ENCODE assay signal across 7 cellular contexts in the genomic region with DNA sequence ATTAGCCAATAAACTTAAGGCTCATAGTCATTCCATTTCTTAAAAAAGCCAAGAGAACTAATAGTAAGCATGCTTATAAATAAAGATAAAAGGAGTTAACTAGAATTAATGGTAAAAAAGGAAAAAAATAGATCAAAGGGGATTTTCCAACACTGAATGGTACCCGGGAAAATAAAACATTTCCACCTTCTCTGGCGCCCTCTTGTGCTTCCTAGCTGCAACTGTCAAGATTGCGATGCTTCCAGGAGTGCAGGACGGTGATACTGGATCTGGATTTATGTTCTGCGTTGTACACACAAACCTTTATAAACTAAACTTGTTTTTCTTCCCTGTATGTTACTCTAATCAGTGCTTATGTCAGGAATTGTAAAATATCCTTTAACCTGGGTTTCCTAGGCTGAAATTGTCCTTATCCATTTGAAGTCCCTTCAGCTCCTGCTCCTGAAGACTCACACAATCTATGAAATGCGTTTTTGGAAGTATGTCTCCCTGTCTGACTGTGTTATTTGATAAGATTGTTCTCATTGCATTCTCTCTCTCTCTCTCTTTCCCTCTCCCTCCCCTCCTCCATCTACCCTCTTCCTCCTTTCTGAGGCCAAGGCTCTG. TPM values are rescaled to one million over a fixed set of nuclear protein-coding genes. Genes with fewer than 3 reads are reported as not detected.
DNase-seq lines count a peak whose midpoint lies in the region; ATAC-seq and TF ChIP-seq lines count a peak whose summit lies in the region.

No MANE protein-coding gene starts in this region.

- peaks cover 13 to 19% of the 10 kb centered on the region in 2 donors for H3K27me3 Mint-ChIP-seq in stimulated activated naive B cell treated with anti-CD40 and anti-IgM and Interleukin-4, amounts not matched to agents 10 μg/mL and 1 μg/mL and 100 μg/mL, for 72 hours

- no peaks in the 10 kb centered on the region for H3K9me3 ChIP-seq in right atrium auricular region

- DNase-seq in DMS79 (lab: John Stamatoyannopoulos, UW): peak; percentile 35
- peak; percentile 19 for DNase-seq in NCI-H187 treated with DMSO at 0.1 percent for 48 hours (lab: John Stamatoyannopoulos, UW)
- peak in 1 of 2 donors; percentile 24 for DNase-seq in activated naive CD4-positive, alpha-beta T cell treated with anti-CD3 and anti-CD28 coated beads, Interleukin-2, amount 50 U/mL, for 72 hours (ENCODE audit: low spot score in 2 of 2)
- DNase-seq in right atrium auricular region (ENCODE audit: low spot score): no peak
- DNase-seq in stimulated activated naive B cell treated with anti-CD40 and anti-IgM and Interleukin-4, amounts not matched to agents 10 μg/mL and 1 μg/mL and 100 μg/mL, for 72 hours: no peak

- no peaks in the 10 kb centered on the region for H3K9me3 Mint-ChIP-seq in activated naive CD4-positive, alpha-beta T cell treated with anti-CD3 and anti-CD28 coated beads, Interleukin-2, amount 50 U/mL, for 72 hours
- H3K9me3 Mint-ChIP-seq in stimulated activated naive B cell treated with anti-CD40 and anti-IgM and Interleukin-4, amounts not matched to agents 10 μg/mL and 1 μg/mL and 100 μg/mL, for 72 hours: no peaks in the 10 kb centered on the region

- ATAC-seq in GM19455 (IDR thresholded peaks at IDR 0.05; ENCODE audit: unreplicated experiment): peak; percentile 50
- peak; percentile 48 to 61 for ATAC-seq in activated naive CD4-positive, alpha-beta T cell treated with anti-CD3 and anti-CD28 coated beads, Interleukin-2, amount 50 U/mL, for 72 hours
- ATAC-seq in stimulated activated naive B cell treated with anti-CD40 and anti-IgM and Interleukin-4, amounts not matched to agents 10 μg/mL and 1 μg/mL and 100 μg/mL, for 72 hours (replicated peaks): peak; percentile 48 to 62
- ATAC-seq in GM18519 (IDR thresholded peaks at IDR 0.05; ENCODE audit: low FRiP score, unreplicated experiment): no peak

- H3K4me1 Mint-ChIP-seq in stimulated activated naive B cell treated with anti-CD40 and anti-IgM and Interleukin-4, amounts not matched to agents 10 μg/mL and 1 μg/mL and 100 μg/mL, for 72 hours: no peaks in the 10 kb centered on the region

- H3K36me3 Mint-ChIP-seq in activated naive CD4-positive, alpha-beta T cell treated with anti-CD3 and anti-CD28 coated beads, Interleukin-2, amount 50 U/mL, for 72 hours: no peaks in the 10 kb centered on the region
- H3K36me3 Mint-ChIP-seq in stimulated activated naive B cell treated with anti-CD40 and anti-IgM and Interleukin-4, amounts not matched to agents 10 μg/mL and 1 μg/mL and 100 μg/mL, for 72 hours: no peaks in the 10 kb centered on the region

- H3K27ac ChIP-seq in right atrium auricular region: no peak overlapping the region

- no peaks in the 10 kb centered on the region for H3K27me3 ChIP-seq in right atrium auricular region

- no peaks in the 10 kb centered on the region for H3K36me3 ChIP-seq in right atrium auricular region

- no peak overlapping the region for H3K4me3 Mint-ChIP-seq in stimulated activated naive B cell treated with anti-CD40 and anti-IgM and Interleukin-4, amounts not matched to agents 10 μg/mL and 1 μg/mL and 100 μg/mL, for 72 hours

- H3K27ac Mint-ChIP-seq in activated naive CD4-positive, alpha-beta T cell treated with anti-CD3 and anti-CD28 coated beads, Interleukin-2, amount 50 U/mL, for 72 hours: no peak overlapping the region
- peak overlapping the region; percentile 14 for H3K27ac Mint-ChIP-seq in stimulated activated naive B cell treated with anti-CD40 and anti-IgM and Interleukin-4, amounts not matched to agents 10 μg/mL and 1 μg/mL and 100 μg/mL, for 72 hours

- peaks cover 0 to 4% of the 10 kb centered on the region in 2 donors for H3K4me1 ChIP-seq in right atrium auricular region

- TF ChIP-seq CTCF in right atrium auricular region (IDR thresholded peaks at IDR 0.05): peak; percentile 56 to 86

- H3K4me3 ChIP-seq in right atrium auricular region: no peak overlapping the region

RNA-seq across cellular contexts. Expression of a gene that starts 9.6 kb away (rescaled TPM):
- total RNA-seq in activated naive CD4-positive, alpha-beta T cell treated with anti-CD3 and anti-CD28 coated beads, Interleukin-2, amount 50 U/mL, for 72 hours: 10 to 100 TPM; 51.9 to 67.0 TPM
- 10 to 100 TPM; 19.5 to 20.8 TPM for total RNA-seq in right atrium auricular region

RNA-seq across cellular contexts. Expression of a gene that starts 33.6 kb away (rescaled TPM):
- 10 to 100 TPM; 29.2 to 33.6 TPM for total RNA-seq in activated naive CD4-positive, alpha-beta T cell treated with anti-CD3 and anti-CD28 coated beads, Interleukin-2, amount 50 U/mL, for 72 hours
- total RNA-seq in right atrium auricular region: 10 to 100 TPM in 1 of 2 donors, 1 to 10 TPM in 1; 7.9 to 11.9 TPM

Comparison
In these comparisons a context has a peak if more than half of its experiments do, and no peak if none do; other contexts are left out.
1. DNase-seq: peak in DMS79 (single experiment) and NCI-H187 treated with DMSO at 0.1 percent for 48 hours (single experiment); none in right atrium auricular region (single experiment) and stimulated activated naive B cell treated with anti-CD40 and anti-IgM and Interleukin-4, amounts not matched to agents 10 μg/mL and 1 μg/mL and 100 μg/mL, for 72 hours (single experiment).